In genomic region chr17:34892864-34893263, GRCh38 we compare ENCODE assay signal across 8 cellular contexts.
DNase-seq lines count a peak whose midpoint lies in the region; ATAC-seq and TF ChIP-seq lines count a peak whose summit lies in the region.
"Had no signal": no experiment of that assay in that cellular context is flagged by ENCODE, and none has a peak within 500 bp of the region (broad histone marks: within the 10 kb centered on the region; RNA-seq: fewer than 3 reads in every experiment).

No MANE protein-coding gene starts in this region.

- H2AFZ ChIP-seq in SU-DHL-6 (ENCODE audit: low read depth, low read length, severe bottlenecking), result no peak overlapping the region

- H3K9me3 ChIP-seq in SU-DHL-6 (ENCODE audit: insufficient read depth, low read length) (no peaks in the 10 kb centered on the region), mucosa of descending colon (no peaks in the 10 kb centered on the region)
- H3K9me3 ChIP-seq: SJCRH30 had no signal

- no peaks in the 10 kb centered on the region for H3K9me2 ChIP-seq in SU-DHL-6 (replicated peaks; ENCODE audit: insufficient read depth, low read length)

- no peak for ATAC-seq in HG02852 (IDR thresholded peaks at IDR 0.05; ENCODE audit: unreplicated experiment)
- no peak for ATAC-seq in HG03025 (IDR thresholded peaks at IDR 0.05; ENCODE audit: low FRiP score, unreplicated experiment)
- no peak for ATAC-seq in mucosa of descending colon

- H3K27ac ChIP-seq in SU-DHL-6 (ENCODE audit: low read depth, low read length), result no peak overlapping the region
- H3K27ac ChIP-seq: SJCRH30 had no signal

- no peaks in the 10 kb centered on the region for H3K27me3 ChIP-seq in SU-DHL-6 (ENCODE audit: low read length)

- no peak overlapping the region for H3K9ac ChIP-seq in SU-DHL-6 (ENCODE audit: low read length)

- intact Hi-C loops in mucosa of descending colon (cut with DNase I, micrococcal nuclease), result no loop called here

- no peaks in the 10 kb centered on the region for H3K4me1 ChIP-seq in mucosa of descending colon (ENCODE audit: low read depth)
- H3K4me1 ChIP-seq: SJCRH30 had no signal

- TF ChIP-seq CTCF in SU-DHL-6 (IDR thresholded peaks at IDR 0.05; ENCODE audit: insufficient read depth, low read length, poor library complexity, severe bottlenecking) (peak; percentile 10), mucosa of descending colon (IDR thresholded peaks at IDR 0.05) (no peak)

- DNase-seq in Daoy (ENCODE audit: low read depth), result peak; percentile 45
- peak; percentile 38 for DNase-seq in HT-29 (ENCODE audit: low spot score)
- peak; percentile 20 for DNase-seq in inferior parietal cortex (ENCODE audit: extremely low spot score)
- DNase-seq in mucosa of descending colon, result no peak

- H3K4me3 ChIP-seq in SU-DHL-6 (ENCODE audit: insufficient read depth, low read length, poor library complexity, severe bottlenecking) (no peak overlapping the region), mucosa of descending colon (no peak overlapping the region)
- H3K4me3 ChIP-seq: SJCRH30 had no signal

- no peaks in the 10 kb centered on the region for H4K20me1 ChIP-seq in SU-DHL-6 (ENCODE audit: low read depth, low read length)

- H3K4me2 ChIP-seq in SU-DHL-6 (ENCODE audit: low read depth, low read length, poor library complexity, severe bottlenecking), result no peak overlapping the region

- H3K36me3 ChIP-seq in SU-DHL-6 (ENCODE audit: low read length), result no peaks in the 10 kb centered on the region
- no peaks in the 10 kb centered on the region for H3K36me3 ChIP-seq in mucosa of descending colon (ENCODE audit: low read depth)
- H3K36me3 ChIP-seq: SJCRH30 had no signal

- no peaks in the 10 kb centered on the region for H3K79me2 ChIP-seq in SU-DHL-6 (ENCODE audit: insufficient read depth, low read length)

- H3F3A ChIP-seq in SU-DHL-6 (ENCODE audit: insufficient read depth), result no peaks in the 10 kb centered on the region

Comparison
In these comparisons a context has a peak if more than half of its experiments do, and no peak if none do; other contexts are left out.
1. DNase-seq: peak in Daoy (single experiment), HT-29 (single experiment) and inferior parietal cortex (single experiment); none in mucosa of descending colon (0 of 3).